8 cellular contexts compared by ENCODE assay signal in the genomic region with DNA sequence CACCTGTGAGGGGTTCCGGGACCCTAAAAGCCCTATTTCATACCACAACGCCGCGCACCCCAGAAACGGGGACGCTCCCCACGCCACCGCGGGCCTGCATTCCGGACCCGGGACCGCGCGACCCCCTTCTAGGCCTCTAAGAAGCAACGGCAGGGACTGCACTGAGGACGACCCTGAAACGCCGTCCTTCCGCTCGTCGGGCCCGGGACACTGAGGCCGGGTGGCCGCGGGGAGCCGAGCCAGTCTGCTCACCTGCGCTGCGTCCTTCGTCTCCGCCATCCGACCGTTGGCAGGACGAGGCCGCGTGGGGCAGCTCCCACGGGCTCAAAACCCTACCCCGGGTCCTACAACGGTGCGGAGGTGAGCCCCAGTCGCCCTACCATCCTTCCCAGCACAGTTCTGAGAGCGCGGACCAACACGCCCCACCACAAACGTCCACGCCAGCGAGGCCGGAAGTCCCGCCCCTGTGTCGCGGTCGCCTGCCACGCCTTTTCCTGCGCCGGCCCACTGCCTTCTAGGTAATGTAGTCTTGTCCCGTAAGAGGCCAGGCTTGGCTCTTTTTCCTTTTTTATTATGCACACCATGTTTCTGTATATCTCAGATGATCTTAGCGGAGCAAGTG. TPM values are rescaled to one million over a fixed set of nuclear protein-coding genes. Genes with fewer than 3 reads are reported as not detected.
DNase-seq lines count a peak whose midpoint lies in the region; ATAC-seq and TF ChIP-seq lines count a peak whose summit lies in the region.

A gene (minus strand): TSS at position 460 of the 622 bp plus-strand sequence. CDS start 181 bp downstream, at position 279.

- H3K4me1 ChIP-seq in SK-N-SH (ENCODE audit: control insufficient read depth in 1 of 2, insufficient read depth in 2 of 2, low read depth in 1 of 2, low read length in 1 of 2) (peaks cover 0 to 8% of the 10 kb centered on the region in 2 experiments; a peak in 2 of 4 replicates), osteoblast (ENCODE audit: insufficient read depth, low read length) (peaks cover 17% of the 10 kb centered on the region), testis (peaks cover 9% of the 10 kb centered on the region)

- H3K9ac ChIP-seq in SK-N-SH, result peak within 1 kb of the TSS; percentile 75

- H3K4me2 ChIP-seq in SK-N-SH (peak within 1 kb of the TSS; percentile 88), osteoblast (ENCODE audit: insufficient read depth, low read length) (peak within 1 kb of the TSS; percentile 85)

- TF ChIP-seq EP300 in SK-N-SH (IDR thresholded peaks at IDR 0.05; ENCODE audit: borderline replicate concordance in 1 of 2, low read depth in 1 of 2, low read length in 1 of 2), result no peak

- H3K4me3 ChIP-seq in NB4 (ENCODE audit: low read depth, low read length) (peak within 1 kb of the TSS; percentile 71), SK-N-SH (ENCODE audit: low read depth in 2 of 2, low read length in 1 of 2) (peak within 1 kb of the TSS; percentile 97), osteoblast (ENCODE audit: insufficient read depth, low read length) (peak within 1 kb of the TSS; percentile 84), testis (peak within 1 kb of the TSS; percentile 83 to 92)

- intact Hi-C loops in testis (cut with DNase I; ENCODE audit: low total_unique reads), result no loop called here

- peaks cover 33% of the 10 kb centered on the region for H3K79me2 ChIP-seq in SK-N-SH (ENCODE audit: insufficient read depth)
- H3K79me2 ChIP-seq in osteoblast (ENCODE audit: insufficient read depth, low read length), result peaks cover 36% of the 10 kb centered on the region

- POLR2A ChIA-PET in HEK293T (lab: Yijun Ruan, JAX), result no interaction called here
- POLR2A ChIA-PET in SK-N-SH (lab: Yijun Ruan, JAX), result no interaction called here

- peak within 1 kb of the TSS; percentile 99 for H3K4me3 Mint-ChIP-seq in glutamatergic neuron (ENCODE audit: unreplicated experiment)

- H3K9me3 Mint-ChIP-seq in activated naive CD4-positive, alpha-beta T cell treated with anti-CD3 and anti-CD28 coated beads, Interleukin-2, amount 50 U/mL, for 72 hours, result peaks cover 19 to 52% of the 10 kb centered on the region in 2 donors
- peaks cover 25% of the 10 kb centered on the region for H3K9me3 Mint-ChIP-seq in glutamatergic neuron (ENCODE audit: unreplicated experiment)

- peak; percentile 77 for TF ChIP-seq POLR2A in NB4 (IDR thresholded peaks at IDR 0.05; ENCODE audit: extremely low read depth, insufficient read length)
- TF ChIP-seq POLR2A in testis (IDR thresholded peaks at IDR 0.05), result no peak

- peaks cover 15% of the 10 kb centered on the region for H3K27me3 Mint-ChIP-seq in glutamatergic neuron (ENCODE audit: unreplicated experiment)

- peaks cover 67 to 91% of the 10 kb centered on the region in 2 donors for H3K36me3 Mint-ChIP-seq in activated naive CD4-positive, alpha-beta T cell treated with anti-CD3 and anti-CD28 coated beads, Interleukin-2, amount 50 U/mL, for 72 hours
- peaks cover 42% of the 10 kb centered on the region for H3K36me3 Mint-ChIP-seq in glutamatergic neuron (ENCODE audit: unreplicated experiment)

- WGBS in SK-N-SH (ENCODE audit: low lambda C conversion rate), result under 1% methylated on average over 34 of the region's 56 CpGs
- WGBS in testis, 2 donors, result 0 to 1% methylated on average over 15 to 53 of the region's 56 CpGs

- H4K20me1 ChIP-seq in SK-N-SH (ENCODE audit: insufficient read depth) (no peaks in the 10 kb centered on the region), osteoblast (ENCODE audit: insufficient read depth, low read length) (peaks cover 11% of the 10 kb centered on the region)

- no peak for TF ChIP-seq RAD21 in SK-N-SH (IDR thresholded peaks at IDR 0.05; ENCODE audit: low read length)

- H3K27me3 ChIP-seq in SK-N-SH (ENCODE audit: insufficient read depth) (no peaks in the 10 kb centered on the region), osteoblast (ENCODE audit: insufficient read depth, low read length) (no peaks in the 10 kb centered on the region), testis (no peaks in the 10 kb centered on the region)

- H3K27ac Mint-ChIP-seq in activated naive CD4-positive, alpha-beta T cell treated with anti-CD3 and anti-CD28 coated beads, Interleukin-2, amount 50 U/mL, for 72 hours, result peak within 1 kb of the TSS; percentile 90 to 97
- H3K27ac Mint-ChIP-seq in glutamatergic neuron (ENCODE audit: unreplicated experiment), result peak within 1 kb of the TSS; percentile 64

- H3K9me2 ChIP-seq in SK-N-SH, result no peaks in the 10 kb centered on the region

- H3K36me3 ChIP-seq in SK-N-SH (replicated peaks in 1 of 2; ENCODE audit: control insufficient read depth in 1 of 2, insufficient read depth in 2 of 2, low read length in 1 of 2), result peaks cover 16 to 20% of the 10 kb centered on the region in 2 experiments
- H3K36me3 ChIP-seq in osteoblast (ENCODE audit: insufficient read depth, low read length), result peaks cover 18% of the 10 kb centered on the region
- H3K36me3 ChIP-seq in testis (ENCODE audit: low read depth, missing control alignments), result no peaks in the 10 kb centered on the region

- no peak for TF ChIP-seq CTCF in NB4 (IDR thresholded peaks at IDR 0.05; ENCODE audit: low read depth, low read length)
- TF ChIP-seq CTCF in SK-N-SH (IDR thresholded peaks at IDR 0.05), result no peak
- no peak for TF ChIP-seq CTCF in glutamatergic neuron (IDR thresholded peaks at IDR 0.05; ENCODE audit: partially characterized antibody, unreplicated experiment)
- no peak for TF ChIP-seq CTCF in osteoblast (IDR thresholded peaks at IDR 0.05; ENCODE audit: extremely low read depth, low read depth, low read length)
- TF ChIP-seq CTCF in testis (IDR thresholded peaks at IDR 0.05), result no peak

- DNase-seq in GM03348 (ENCODE audit: low spot score) (peak; percentile 96), HEK293T (ENCODE audit: extremely low spot score) (peak; percentile 91), NB4 (ENCODE audit: low read depth) (peak; percentile 85), SK-N-SH (peak; percentile 94), glutamatergic neuron (peak; percentile 95), osteoblast (ENCODE audit: insufficient read length, low spot score, missing footprints) (peak; percentile 98), testis (peak; percentile 95)
- DNase-seq in activated naive CD4-positive, alpha-beta T cell treated with anti-CD3 and anti-CD28 coated beads, Interleukin-2, amount 50 U/mL, for 72 hours (ENCODE audit: low spot score in 2 of 2), result peak; percentile 85 to 86

- peak within 1 kb of the TSS; percentile 75 for H2AFZ ChIP-seq in SK-N-SH (ENCODE audit: low read depth)
- peak within 1 kb of the TSS; percentile 86 for H2AFZ ChIP-seq in osteoblast (ENCODE audit: low read length)

- H3K27ac ChIP-seq in SK-N-SH (ENCODE audit: low read depth in 2 of 2, low read length in 1 of 2), result peak within 1 kb of the TSS; percentile 38 to 48; a peak in 2 of 4 replicates
- H3K27ac ChIP-seq in osteoblast (ENCODE audit: low read depth, low read length), result peak within 1 kb of the TSS; percentile 89
- H3K27ac ChIP-seq in testis, result peak within 1 kb of the TSS; percentile 34 to 45

- CTCF ChIA-PET in HEK293T (lab: Yijun Ruan, JAX), result no interaction called here
- CTCF ChIA-PET in SK-N-SH (lab: Yijun Ruan, JAX), result no interaction called here

- peak; percentile 100 for ATAC-seq in activated naive CD4-positive, alpha-beta T cell treated with anti-CD3 and anti-CD28 coated beads, Interleukin-2, amount 50 U/mL, for 72 hours

- H3F3A ChIP-seq in SK-N-SH (replicated peaks; ENCODE audit: insufficient read depth), result no peaks in the 10 kb centered on the region

- H3K4me1 Mint-ChIP-seq in glutamatergic neuron (ENCODE audit: low read depth, unreplicated experiment), result peaks cover 9% of the 10 kb centered on the region

- H3K9me3 ChIP-seq in SK-N-SH (peaks cover 7% of the 10 kb centered on the region; the same call in 1 of the 2 replicates), osteoblast (ENCODE audit: low read depth, low read length) (no peaks in the 10 kb centered on the region), testis (no peaks in the 10 kb centered on the region)

TF ChIP-seq in HEK293T, 16 proteins besides CTCF, POLR2A, EP300 and RAD21:
- TF ChIP-seq FOXK2 (IDR thresholded peaks at IDR 0.05), result no peak
- TF ChIP-seq HDGF (IDR thresholded peaks at IDR 0.05; ENCODE audit: borderline replicate concordance), result no peak
- no peak for TF ChIP-seq FOXA1 (IDR thresholded peaks at IDR 0.05)
- no peak for TF ChIP-seq CTBP1 (IDR thresholded peaks at IDR 0.05; ENCODE audit: borderline replicate concordance)
- TF ChIP-seq ELF4 (IDR thresholded peaks at IDR 0.05), result no peak
- TF ChIP-seq ZNF384 (IDR thresholded peaks at IDR 0.05), result no peak
- no peak for TF ChIP-seq SUZ12 (IDR thresholded peaks at IDR 0.05)
- no peak for TF ChIP-seq ARNT (IDR thresholded peaks at IDR 0.05)
- TF ChIP-seq SP1 (IDR thresholded peaks at IDR 0.05), result no peak
- no peak for TF ChIP-seq NFRKB (IDR thresholded peaks at IDR 0.05)
- TF ChIP-seq LEF1 (IDR thresholded peaks at IDR 0.05; ENCODE audit: borderline replicate concordance), result no peak
- no peak for TF ChIP-seq BHLHE40 (IDR thresholded peaks at IDR 0.05; ENCODE audit: borderline replicate concordance)

TF ChIP-seq in SK-N-SH, 30 proteins besides CTCF, POLR2A, EP300 and RAD21 (continues in another document):
- TF ChIP-seq GABPA (IDR thresholded peaks at IDR 0.05; ENCODE audit: low read depth) (peak; percentile 97), POLR2AphosphoS5 (IDR thresholded peaks at IDR 0.05; ENCODE audit: low read depth, low read length) (peak; percentile 81), MXI1 (IDR thresholded peaks at IDR 0.05; ENCODE audit: low read depth, low read length) (peak; percentile 89), TAF1 (IDR thresholded peaks at IDR 0.05; ENCODE audit: borderline replicate concordance, low read depth, low read length) (peak; percentile 68; the same call in 1 of the 2 replicates)
- TF ChIP-seq, protein P1, sequence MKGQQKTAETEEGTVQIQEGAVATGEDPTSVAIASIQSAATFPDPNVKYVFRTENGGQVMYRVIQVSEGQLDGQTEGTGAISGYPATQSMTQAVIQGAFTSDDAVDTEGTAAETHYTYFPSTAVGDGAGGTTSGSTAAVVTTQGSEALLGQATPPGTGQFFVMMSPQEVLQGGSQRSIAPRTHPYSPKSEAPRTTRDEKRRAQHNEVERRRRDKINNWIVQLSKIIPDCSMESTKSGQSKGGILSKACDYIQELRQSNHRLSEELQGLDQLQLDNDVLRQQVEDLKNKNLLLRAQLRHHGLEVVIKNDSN (IDR thresholded peaks at IDR 0.05; ENCODE audit: borderline replicate concordance, low read depth), result no peak

RNA-seq across cellular contexts. Expression of the gene that starts here (rescaled TPM):
- 5.7 and 7.1 TPM in 2 replicates for polyA plus RNA-seq in SK-N-SH (2012; rRNA removed)
- polyA plus RNA-seq in SK-N-SH (2012; cell fraction: cytosol; rRNA removed), result 4.2 and 5.0 TPM in 2 replicates
- polyA plus RNA-seq in SK-N-SH (2012; cell fraction: nucleus; rRNA removed), result 7.7 and 12.2 TPM in 2 replicates
- 10 to 100 TPM in 1 of 2 donors, 1 to 10 TPM in 1; 6.4 to 14.4 TPM for total RNA-seq in activated naive CD4-positive, alpha-beta T cell treated with anti-CD3 and anti-CD28 coated beads, Interleukin-2, amount 50 U/mL, for 72 hours
- total RNA-seq in glutamatergic neuron (ENCODE audit: unreplicated experiment), result 12.9 TPM
- 6.5 and 7.2 TPM in 2 replicates for total RNA-seq in osteoblast
- total RNA-seq in testis, result 10 to 100 TPM in 1 of 2 donors, 1 to 10 TPM in 1; 9.9 to 10.7 TPM
- polyA plus RNA-seq in testis (ENCODE audit: insufficient read depth, low read depth, low replicate concordance), result 5.7 TPM

Comparison
In these comparisons a context has a peak if more than half of its experiments do, and no peak if none do; other contexts are left out.
1. Peak in every context shown above with its lines: DNase-seq, ATAC-seq, H3K4me3 ChIP-seq and H3K27ac ChIP-seq.